21 cellular contexts compared by ENCODE assay signal in the genomic region with DNA sequence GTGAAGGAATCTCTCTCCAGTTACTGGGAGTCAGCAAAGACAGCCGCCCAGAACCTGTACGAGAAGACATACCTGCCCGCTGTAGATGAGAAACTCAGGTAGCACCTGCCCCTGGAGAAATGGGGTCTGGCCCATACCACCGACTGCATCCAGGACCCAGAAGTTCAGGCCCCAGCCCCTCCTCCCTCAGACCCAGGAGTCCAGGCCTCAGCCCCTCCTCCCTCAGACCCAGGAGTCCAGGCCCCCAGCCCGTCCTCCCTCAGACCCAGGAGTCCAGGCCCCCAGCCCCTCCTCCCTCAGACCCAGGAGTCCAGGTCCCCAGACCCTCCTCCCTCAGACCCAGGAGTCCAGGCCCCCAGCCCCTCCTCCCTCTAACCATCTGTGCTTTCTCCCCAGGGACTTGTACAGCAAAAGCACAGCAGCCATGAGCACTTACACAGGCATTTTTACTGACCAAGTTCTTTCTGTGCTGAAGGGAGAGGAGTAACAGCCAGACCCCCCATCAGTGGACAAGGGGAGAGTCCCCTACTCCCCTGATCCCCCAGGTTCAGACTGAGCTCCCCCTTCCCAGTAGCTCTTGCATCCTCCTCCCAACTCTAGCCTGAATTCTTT. TPM values are rescaled to one million over a fixed set of nuclear protein-coding genes. Genes with fewer than 3 reads are reported as not detected.
"Had no signal": no experiment of that assay in that cellular context is flagged by ENCODE, and none has a peak within 500 bp of the region (broad histone marks: within the 10 kb centered on the region; RNA-seq: fewer than 3 reads in every experiment).

No MANE protein-coding gene starts in this region.

- H3K9me3 ChIP-seq: ascending aorta, breast epithelium, tibial nerve, vagina had no signal

- DNase-seq: activated CD4-positive, alpha-beta T cell treated with anti-CD3 and anti-CD28 coated beads, Interleukin-2, amount 10 ng/mL, durations not matched to agents 7 days and 5 days; activated CD8-positive, alpha-beta memory T cell treated with anti-CD3 and anti-CD28 coated beads, Interleukin-2, amount 50 U/mL, for 48 hours; activated gamma-delta T cell; activated naive CD8-positive, alpha-beta T cell treated with anti-CD3 and anti-CD28 coated beads, Interleukin-2, amount 10 ng/mL, durations not matched to agents 7 days and 5 days; activated T-cell treated with anti-CD3 and anti-CD28 coated beads, Interleukin-2, amount 50 U/mL, for 72 hours; left colon; naive thymus-derived CD8-positive, alpha-beta T cell; posterior cingulate gyrus; retina; stimulated activated CD4-positive, alpha-beta T cell treated with anti-CD3 and anti-CD28 coated beads, Interleukin-2, amount 100 ng/mL, for 48 hours; stimulated activated naive CD4-positive, alpha-beta T cell had no signal

- H3K4me3 Mint-ChIP-seq: activated CD4-positive, alpha-beta T cell treated with anti-CD3 and anti-CD28 coated beads, Interleukin-2, amount 10 ng/mL, durations not matched to agents 7 days and 5 days; activated naive CD8-positive, alpha-beta T cell treated with anti-CD3 and anti-CD28 coated beads, Interleukin-2, amount 10 ng/mL, durations not matched to agents 7 days and 5 days; activated T-cell treated with anti-CD3 and anti-CD28 coated beads, Interleukin-2, amount 50 U/mL, for 72 hours; naive thymus-derived CD8-positive, alpha-beta T cell had no signal

- H3K27me3 Mint-ChIP-seq: activated CD4-positive, alpha-beta T cell treated with anti-CD3 and anti-CD28 coated beads, Interleukin-2, amount 10 ng/mL, durations not matched to agents 7 days and 5 days; activated naive CD8-positive, alpha-beta T cell treated with anti-CD3 and anti-CD28 coated beads, Interleukin-2, amount 10 ng/mL, durations not matched to agents 7 days and 5 days; naive thymus-derived CD8-positive, alpha-beta T cell had no signal

- H3K36me3 Mint-ChIP-seq: activated naive CD8-positive, alpha-beta T cell treated with anti-CD3 and anti-CD28 coated beads, Interleukin-2, amount 10 ng/mL, durations not matched to agents 7 days and 5 days had no signal

- H3K27ac Mint-ChIP-seq: activated CD4-positive, alpha-beta T cell treated with anti-CD3 and anti-CD28 coated beads, Interleukin-2, amount 10 ng/mL, durations not matched to agents 7 days and 5 days; activated naive CD8-positive, alpha-beta T cell treated with anti-CD3 and anti-CD28 coated beads, Interleukin-2, amount 10 ng/mL, durations not matched to agents 7 days and 5 days; activated T-cell treated with anti-CD3 and anti-CD28 coated beads, Interleukin-2, amount 50 U/mL, for 72 hours had no signal

- H3K36me3 ChIP-seq: breast epithelium, vagina had no signal

- H3K9me3 Mint-ChIP-seq: activated CD4-positive, alpha-beta T cell treated with anti-CD3 and anti-CD28 coated beads, Interleukin-2, amount 10 ng/mL, durations not matched to agents 7 days and 5 days; activated naive CD8-positive, alpha-beta T cell treated with anti-CD3 and anti-CD28 coated beads, Interleukin-2, amount 10 ng/mL, durations not matched to agents 7 days and 5 days; activated T-cell treated with anti-CD3 and anti-CD28 coated beads, Interleukin-2, amount 50 U/mL, for 72 hours; naive thymus-derived CD8-positive, alpha-beta T cell had no signal

- H3K27ac ChIP-seq: ascending aorta, breast epithelium, vagina had no signal

- H3K4me3 ChIP-seq: ascending aorta, breast epithelium, lung, tibial nerve, vagina had no signal

- H3K27me3 ChIP-seq: ascending aorta, breast epithelium, tibial nerve, vagina had no signal

RNA-seq across cellular contexts. Expression of a gene that starts 3.0 kb away (rescaled TPM):
- total RNA-seq: activated CD4-positive, alpha-beta T cell treated with anti-CD3 and anti-CD28 coated beads, Interleukin-2, amount 10 ng/mL, durations not matched to agents 7 days and 5 days; activated naive CD8-positive, alpha-beta T cell treated with anti-CD3 and anti-CD28 coated beads, Interleukin-2, amount 10 ng/mL, durations not matched to agents 7 days and 5 days; activated T-cell treated with anti-CD3 and anti-CD28 coated beads, Interleukin-2, amount 50 U/mL, for 72 hours; ascending aorta; dermis microvascular lymphatic vessel endothelial cell; epithelial cell of proximal tubule; naive thymus-derived CD8-positive, alpha-beta T cell; skeletal muscle tissue; vagina had no signal

RNA-seq across cellular contexts. Expression of a gene that starts 6.8 kb away (rescaled TPM):
- total RNA-seq: activated CD4-positive, alpha-beta T cell treated with anti-CD3 and anti-CD28 coated beads, Interleukin-2, amount 10 ng/mL, durations not matched to agents 7 days and 5 days; activated naive CD8-positive, alpha-beta T cell treated with anti-CD3 and anti-CD28 coated beads, Interleukin-2, amount 10 ng/mL, durations not matched to agents 7 days and 5 days; activated T-cell treated with anti-CD3 and anti-CD28 coated beads, Interleukin-2, amount 50 U/mL, for 72 hours; ascending aorta; breast epithelium; cerebellum; dermis microvascular lymphatic vessel endothelial cell; epithelial cell of proximal tubule; left colon; lung; naive thymus-derived CD8-positive, alpha-beta T cell; skeletal muscle tissue; subcutaneous adipose tissue; tibial nerve; vagina had no signal

RNA-seq across cellular contexts. Expression of a gene that starts 34.5 kb away (rescaled TPM):
- total RNA-seq: activated CD4-positive, alpha-beta T cell treated with anti-CD3 and anti-CD28 coated beads, Interleukin-2, amount 10 ng/mL, durations not matched to agents 7 days and 5 days; activated T-cell treated with anti-CD3 and anti-CD28 coated beads, Interleukin-2, amount 50 U/mL, for 72 hours had no signal
